8 cellular contexts compared by ENCODE assay signal in the genomic region with DNA sequence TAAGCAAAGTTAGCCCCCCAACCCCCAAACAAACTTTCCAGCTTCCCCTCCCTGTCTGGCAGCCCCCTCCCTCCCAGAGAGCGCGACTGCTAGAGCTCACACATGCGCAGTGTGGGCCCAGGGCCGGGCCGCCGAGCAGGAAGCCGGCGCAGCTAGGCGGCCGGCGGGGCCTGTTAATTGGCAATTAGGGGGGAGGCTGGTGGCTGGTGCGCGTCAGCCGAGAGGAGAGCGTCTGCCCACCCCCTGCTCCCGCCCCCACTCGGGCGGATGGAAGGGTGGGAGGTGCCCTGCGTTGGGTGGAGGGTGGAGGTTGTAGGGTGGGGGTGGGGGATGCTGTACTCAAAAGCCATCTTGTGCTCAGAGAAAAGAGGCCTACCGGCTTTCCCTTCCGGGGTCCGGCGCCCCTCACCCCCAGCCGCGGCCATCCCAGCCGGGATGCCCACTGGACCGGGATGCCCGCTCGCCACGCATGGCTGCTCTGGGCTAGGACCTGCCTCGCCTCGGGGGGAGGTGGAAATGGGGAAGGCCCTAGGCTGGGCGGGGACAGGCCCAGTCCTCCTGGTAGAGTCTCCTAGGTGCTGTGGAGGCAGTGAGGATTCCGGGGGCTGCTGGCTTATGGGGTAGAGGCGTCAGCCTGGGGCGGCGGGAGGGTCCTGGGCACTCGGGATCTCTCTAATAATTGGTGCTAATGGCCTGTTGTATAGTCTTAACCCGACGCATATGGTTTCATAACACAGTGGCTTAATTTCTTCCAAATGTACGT.
DNase-seq lines count a peak whose midpoint lies in the region; ATAC-seq, FAIRE-seq and TF ChIP-seq lines count a peak whose summit lies in the region.

No MANE protein-coding gene starts in this region.

- peak; percentile 77 for FAIRE-seq in GM19239 (lab: Jason Lieb, UNC)

- DNase-seq in GM19239 (ENCODE audit: insufficient read length, low spot score) (peak; percentile 93), NCI-H774 (lab: John Stamatoyannopoulos, UW) (peak; percentile 95), epidermal melanocyte (ENCODE audit: insufficient read length, low spot score) (peak; percentile 90)
- DNase-seq in activated CD8-positive, alpha-beta memory T cell treated with anti-CD3 and anti-CD28 coated beads for 4 hours (ENCODE audit: low read depth in 2 of 2): peak; percentile 48 to 60
- peak; percentile 49 for DNase-seq in stimulated activated CD8-positive, alpha-beta memory T cell treated with anti-CD3 and anti-CD28 coated beads, Interleukin-7, amount 100 ng/mL, for 24 hours (ENCODE audit: low read depth)

- peaks cover 98% of the 10 kb centered on the region for H3K27me3 ChIP-seq in mucosa of stomach (ENCODE audit: control insufficient read depth, insufficient read depth, low read length)

- H3K4me1 ChIP-seq in mucosa of stomach (ENCODE audit: control insufficient read depth, insufficient read depth, low read length): peaks cover 31% of the 10 kb centered on the region

- H3K9me3 ChIP-seq in mucosa of stomach (ENCODE audit: control insufficient read depth, low read length): no peaks in the 10 kb centered on the region

- H3K4me3 ChIP-seq in mucosa of stomach (ENCODE audit: low read length): no peak overlapping the region

- no peak for TF ChIP-seq CTCF in C4-2B (conservative IDR thresholded peaks at IDR 0.05)

- ATAC-seq in HG03442 (IDR thresholded peaks at IDR 0.05; ENCODE audit: unreplicated experiment): peak; percentile 80

- H3K36me3 ChIP-seq in mucosa of stomach (ENCODE audit: control insufficient read depth, insufficient read depth, low read length): no peaks in the 10 kb centered on the region

- peak overlapping the region; percentile 22 for H3K9ac ChIP-seq in mucosa of stomach (ENCODE audit: low read length)

- peak overlapping the region; percentile 89 for H3K27ac ChIP-seq in C4-2B
